In the genomic region with DNA sequence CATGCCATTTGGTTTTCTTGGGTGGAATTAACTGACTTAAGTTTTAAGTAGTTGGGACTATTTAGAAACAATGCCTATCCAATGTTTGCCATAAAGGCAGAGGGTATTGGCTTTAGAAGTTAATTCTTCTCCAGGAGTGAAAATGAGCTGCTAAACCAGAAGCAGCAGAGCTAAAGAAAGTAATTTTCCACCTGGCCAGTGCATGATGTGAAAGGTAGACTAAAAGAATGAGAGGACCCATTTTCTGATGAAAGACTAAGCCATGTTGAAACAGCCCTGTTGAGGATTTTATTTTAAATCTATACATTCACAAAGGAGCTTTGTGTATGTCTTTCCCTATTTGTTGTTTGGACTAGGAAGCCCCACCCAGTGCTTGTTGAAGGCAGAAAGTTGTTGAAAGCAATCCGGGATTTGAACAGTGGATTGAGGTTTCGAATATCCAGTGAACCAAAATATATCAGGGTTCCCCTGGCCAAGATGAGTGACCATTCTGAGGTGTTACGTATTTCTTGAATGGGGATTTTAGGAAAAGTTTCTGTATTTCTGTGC, we compare ENCODE assay signal across 5 cellular contexts. TPM values are rescaled to one million over a fixed set of nuclear protein-coding genes. Genes with fewer than 3 reads are reported as not detected.
"Had no signal": no experiment of that assay in that cellular context is flagged by ENCODE, and none has a peak within 500 bp of the region (broad histone marks: within the 10 kb centered on the region; RNA-seq: fewer than 3 reads in every experiment).

No MANE protein-coding gene starts in this region.

RNA-seq across cellular contexts. Expression of a gene that starts 23.9 kb away (rescaled TPM):
- total RNA-seq: HepG2, HT-29, HT1080, IMR-90 had no signal
- polyA plus RNA-seq: HepG2, IgD-negative memory B cell, IMR-90 had no signal
